Comparison of ENCODE assay signal across 29 cellular contexts in the genomic region with DNA sequence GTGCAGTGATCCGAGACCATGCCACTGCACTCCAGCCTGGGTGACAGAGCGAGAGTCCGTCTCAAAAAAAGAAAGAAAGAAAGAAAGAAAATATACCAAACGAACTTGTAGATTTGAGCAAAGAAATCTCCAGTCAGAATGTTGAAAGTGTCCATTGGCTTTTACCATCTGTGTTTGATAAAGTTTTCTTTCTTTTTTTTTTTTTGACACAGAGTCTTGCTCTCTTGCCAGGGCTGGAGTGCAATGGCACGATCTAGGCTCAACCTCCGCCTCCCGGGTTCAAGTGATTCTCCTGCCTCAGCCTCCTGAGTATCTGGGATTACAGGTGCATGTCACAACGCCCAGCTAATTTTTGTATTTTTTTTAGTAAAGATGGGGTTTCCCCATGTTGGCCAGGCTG.
"Had no signal": no experiment of that assay in that cellular context is flagged by ENCODE, and none has a peak within 500 bp of the region (broad histone marks: within the 10 kb centered on the region; RNA-seq: fewer than 3 reads in every experiment).

No MANE protein-coding gene starts in this region.

- H3K27me3 ChIP-seq: ascending aorta, cardiac muscle cell had no signal

- DNase-seq: activated B cell treated with CpG ODN at 0.5 μM for 24 hours; activated CD4-positive, alpha-beta memory T cell treated with anti-CD3 and anti-CD28 coated beads, Interleukin-2, amount 10 ng/mL, durations not matched to agents 7 days and 5 days; activated CD4-positive, alpha-beta T cell treated with anti-CD3 and anti-CD28 coated beads for 48 hours; activated CD4-positive, alpha-beta T cell treated with anti-CD3 and anti-CD28 coated beads, Interleukin-2, amount 10 ng/mL, durations not matched to agents 7 days and 5 days; activated CD4-positive, alpha-beta T cell treated with anti-CD3 and anti-CD28 coated beads, Interleukin-2, amount 50 U/mL, for 48 hours; activated CD4-positive, CD25-positive, alpha-beta regulatory T cell treated with anti-CD3 and anti-CD28 coated beads, Interleukin-2, amount 50 U/mL, for 72 hours; activated CD8-positive, alpha-beta memory T cell treated with anti-CD3 and anti-CD28 coated beads for 24 hours; activated CD8-positive, alpha-beta memory T cell treated with anti-CD3 and anti-CD28 coated beads, Interleukin-2, amount 10 ng/mL, durations not matched to agents 7 days and 5 days; activated CD8-positive, alpha-beta memory T cell treated with anti-CD3 and anti-CD28 coated beads, Interleukin-2, amount 50 U/mL, for 48 hours; activated CD8-positive, alpha-beta T cell treated with anti-CD3 and anti-CD28 coated beads, Interleukin-2, amount 10 ng/mL, durations not matched to agents 7 days and 5 days; activated effector memory CD4-positive, alpha-beta T cell treated with Interleukin-2 at 50 U/mL for 16 hours; activated gamma-delta T cell; activated naive CD4-positive, alpha-beta T cell treated with anti-CD3 and anti-CD28 coated beads, Interleukin-2, amount 10 ng/mL, durations not matched to agents 7 days and 5 days; activated naive CD4-positive, alpha-beta T cell treated with Interleukin-2 at 50 U/mL for 16 hours; activated naive CD8-positive, alpha-beta T cell treated with anti-CD3 and anti-CD28 coated beads, Interleukin-2, amount 10 ng/mL, durations not matched to agents 7 days and 5 days; activated naive CD8-positive, alpha-beta T cell treated with anti-CD3 and anti-CD28 coated beads, Interleukin-2, amount 50 U/mL, for 24 hours; activated T-cell treated with anti-CD3 and anti-CD28 coated beads, Interleukin-2, amount 50 U/mL, for 24 hours; activated T-cell treated with anti-CD3 and anti-CD28 coated beads, Interleukin-2, amount 50 U/mL, for 48 hours; amygdala; anterior cingulate cortex; caudate nucleus; cerebellar nuclear complex; T-helper 1 cell; T-helper 2 cell; T-helper 9 cell had no signal

- H3K27ac ChIP-seq: ascending aorta, cardiac muscle cell had no signal

- ATAC-seq: activated CD8-positive, alpha-beta memory T cell treated with anti-CD3 and anti-CD28 coated beads, Interleukin-2, amount 10 ng/mL, durations not matched to agents 7 days and 5 days; activated CD8-positive, alpha-beta T cell treated with anti-CD3 and anti-CD28 coated beads, Interleukin-2, amount 10 ng/mL, durations not matched to agents 7 days and 5 days; activated naive CD8-positive, alpha-beta T cell treated with anti-CD3 and anti-CD28 coated beads, Interleukin-2, amount 50 U/mL, for 24 hours had no signal

- H3K4me3 ChIP-seq: ascending aorta, cardiac muscle cell had no signal

- FAIRE-seq: bronchial epithelial cell, TTC549 had no signal

- H3K9me3 ChIP-seq: ascending aorta had no signal

- H3K36me3 ChIP-seq: ascending aorta, cardiac muscle cell had no signal

- H3K4me1 ChIP-seq: ascending aorta had no signal
